Comparison of ENCODE assay signal across 9 cellular contexts in the genomic region with DNA sequence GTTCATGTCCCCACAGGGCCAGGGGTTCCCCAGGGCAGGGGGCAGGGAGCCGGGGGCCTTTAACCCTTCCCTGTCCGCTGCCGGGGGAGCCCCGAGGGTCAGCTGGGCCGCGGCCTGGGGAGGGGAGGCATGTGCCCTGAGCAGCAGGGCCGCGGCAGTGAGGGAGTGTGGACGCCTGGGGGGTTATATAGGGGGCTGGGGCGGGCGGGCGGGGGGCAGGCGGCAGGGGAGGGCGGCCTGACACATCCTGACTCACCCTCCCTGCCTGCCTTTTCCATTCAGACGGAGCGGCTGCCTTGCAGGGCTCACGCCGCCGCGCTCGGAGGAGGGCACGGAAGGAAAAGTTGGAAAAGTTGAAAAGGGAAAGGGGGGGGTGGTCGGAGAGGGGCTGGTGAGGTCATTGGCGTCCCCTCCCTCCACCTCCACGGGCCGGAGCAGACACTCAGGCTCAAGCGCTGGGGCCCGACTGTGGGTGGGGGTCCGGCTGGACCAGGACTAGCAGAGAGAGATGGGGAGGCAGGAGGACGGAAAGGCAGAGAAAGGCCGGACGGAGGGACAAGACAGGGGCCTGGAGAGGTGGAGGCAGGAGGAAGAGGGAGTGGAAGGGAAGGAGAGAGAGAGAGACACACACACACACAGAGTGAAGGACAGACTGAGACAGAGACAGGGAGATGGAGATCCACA.
DNase-seq lines count a peak whose midpoint lies in the region; ATAC-seq and TF ChIP-seq lines count a peak whose summit lies in the region.
"Had no signal": no experiment of that assay in that cellular context is flagged by ENCODE, and none has a peak within 500 bp of the region (broad histone marks: within the 10 kb centered on the region; RNA-seq: fewer than 3 reads in every experiment).

A gene (minus strand): TSS at position 159 of the 684 bp plus-strand sequence. CDS start 153 bp downstream, at position 6.

- DNase-seq in HFF-Myc (ENCODE audit: extremely low read depth, low read depth) (no peak), astrocyte of the spinal cord (ENCODE audit: low read depth, low spot score) (peak; percentile 57), left kidney (ENCODE audit: low read depth, low spot score) (peak; percentile 47), NCI-H187 treated with DMSO at 0.1 percent for 48 hours (lab: John Stamatoyannopoulos, UW) (no peak), medulla oblongata (ENCODE audit: extremely low spot score) (no peak), NCI-H526 (lab: John Stamatoyannopoulos, UW) (no peak)

- no peak within 1 kb of the TSS for H2AFZ ChIP-seq in ACC112 (ENCODE audit: low read length, unreplicated experiment)

- H3K27ac ChIP-seq in ACC112 (ENCODE audit: low read depth, low read length), result peak within 1 kb of the TSS; percentile 22; the same call in 1 of the 2 replicates

- in situ Hi-C loops in astrocyte of the spinal cord (cut with HindIII; ENCODE audit: low sequenced_read_pairs), result no loop called here

- H3K79me2 ChIP-seq in ACC112 (ENCODE audit: control insufficient read depth, insufficient read depth, low read length, unreplicated experiment), result no peaks in the 10 kb centered on the region

- H3K36me3 ChIP-seq in ACC112 (ENCODE audit: insufficient read depth, low read length), result no peaks in the 10 kb centered on the region

- ATAC-seq in HG02840 (IDR thresholded peaks at IDR 0.05; ENCODE audit: low FRiP score, unreplicated experiment), result no peak

- H3K4me1 ChIP-seq in ACC112 (ENCODE audit: control insufficient read depth, insufficient read depth, low read length, unreplicated experiment), result peaks cover 13% of the 10 kb centered on the region

- peak within 1 kb of the TSS; percentile 75 for H3K4me3 ChIP-seq in ACC112 (ENCODE audit: low read depth, low read length)
- H3K4me3 ChIP-seq in HFF-Myc (replicated peaks; ENCODE audit: low read depth, low read length), result peak within 1 kb of the TSS; percentile 47
- H3K4me3 ChIP-seq in astrocyte of the spinal cord (ENCODE audit: low read depth, low read length), result peak within 1 kb of the TSS; percentile 64
- H3K4me3 ChIP-seq: mucosa of descending colon had no signal

- no peak for TF ChIP-seq CTCF in HFF-Myc (IDR thresholded peaks at IDR 0.05; ENCODE audit: low read depth, low read length, missing control alignments)
- no peak for TF ChIP-seq CTCF in astrocyte of the spinal cord (IDR thresholded peaks at IDR 0.05; ENCODE audit: low read depth, low read length)

- H3K27me3 ChIP-seq in ACC112 (ENCODE audit: insufficient read depth, low read length), result no peaks in the 10 kb centered on the region

Comparison
In these comparisons a context has a peak if more than half of its experiments do, and no peak if none do; other contexts are left out.
1. DNase-seq: peak in astrocyte of the spinal cord (single experiment) and left kidney (single experiment); none in HFF-Myc (single experiment), NCI-H187 treated with DMSO at 0.1 percent for 48 hours (single experiment), medulla oblongata (single experiment) and NCI-H526 (0 of 2).
2. Peak in every context shown above with its lines, with median percentiles within 50 percentile points of each other: H3K4me3 ChIP-seq.